ENCODE assay signal across 10 cellular contexts in the genomic region with DNA sequence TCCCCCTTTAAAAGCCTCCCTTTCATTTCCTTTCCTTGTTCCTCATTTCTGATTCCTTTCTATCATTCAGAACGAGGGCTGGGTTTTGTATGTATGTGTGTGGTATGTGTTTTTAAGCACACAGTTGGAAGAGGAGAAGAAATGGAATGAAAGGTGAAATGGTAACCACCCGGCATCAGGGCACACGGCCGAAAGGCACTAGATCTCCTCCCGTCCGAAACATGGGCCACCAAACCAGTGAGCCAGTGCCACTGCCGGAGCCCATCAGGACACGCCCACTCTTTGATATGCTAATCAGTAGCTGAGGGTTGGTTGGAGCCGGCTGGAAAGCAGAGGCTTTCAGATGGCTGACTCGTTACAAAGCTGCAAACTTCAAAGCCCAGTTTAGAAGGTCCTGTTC.
DNase-seq lines count a peak whose midpoint lies in the region; ATAC-seq and TF ChIP-seq lines count a peak whose summit lies in the region.
"Had no signal": no experiment of that assay in that cellular context is flagged by ENCODE, and none has a peak within 500 bp of the region (broad histone marks: within the 10 kb centered on the region; RNA-seq: fewer than 3 reads in every experiment).

No MANE protein-coding gene starts in this region.

- H2BK120ac ChIP-seq in mesendoderm (ENCODE audit: low read depth, low read length): no peak overlapping the region

- H3K4ac ChIP-seq in mesendoderm (ENCODE audit: low read depth, low read length): no peak overlapping the region

- CTCF ChIA-PET in HEK293T (lab: Yijun Ruan, JAX): no interaction called here

- DNase-seq in COLO829 (ENCODE audit: low spot score) (peak; percentile 31), HEK293T (ENCODE audit: extremely low spot score) (peak; percentile 50), astrocyte of the spinal cord (ENCODE audit: low read depth, low spot score) (peak; percentile 11), mesendoderm (peak; percentile 79), WERI-Rb-1 (no peak), MM.1S (no peak), superior temporal gyrus (ENCODE audit: extremely low spot score) (no peak)
- DNase-seq: GOT3 had no signal

- no peak overlapping the region for H4K8ac ChIP-seq in mesendoderm (ENCODE audit: low read depth, low read length)

- H2AK5ac ChIP-seq in mesendoderm (ENCODE audit: low read length): no peak overlapping the region

- H3K56ac ChIP-seq in mesendoderm (ENCODE audit: low read length): peak overlapping the region; percentile 47

- no peak overlapping the region for H2AFZ ChIP-seq in MM.1S (ENCODE audit: low read length)

- no peak overlapping the region for H3K27ac ChIP-seq in mesendoderm (ENCODE audit: low read depth, low read length)
- no peak overlapping the region for H3K27ac ChIP-seq in WERI-Rb-1
- no peak overlapping the region for H3K27ac ChIP-seq in MM.1S (ENCODE audit: low read length)
- H3K27ac ChIP-seq: KMS-11 had no signal

- no peaks in the 10 kb centered on the region for H3K36me3 ChIP-seq in mesendoderm (ENCODE audit: control insufficient read depth, insufficient read depth, low read length)
- H3K36me3 ChIP-seq in WERI-Rb-1: no peaks in the 10 kb centered on the region
- H3K36me3 ChIP-seq in MM.1S (replicated peaks; ENCODE audit: insufficient read depth, low read length): no peaks in the 10 kb centered on the region

- POLR2A ChIA-PET in HEK293T (lab: Yijun Ruan, JAX): no interaction called here

- no peaks in the 10 kb centered on the region for H3K9me3 ChIP-seq in WERI-Rb-1 (ENCODE audit: severe bottlenecking)
- no peaks in the 10 kb centered on the region for H3K9me3 ChIP-seq in MM.1S (replicated peaks; ENCODE audit: insufficient read depth, low read length)

- no peaks in the 10 kb centered on the region for H4K20me1 ChIP-seq in MM.1S (ENCODE audit: insufficient read depth, low read length)

- no peak overlapping the region for H3K18ac ChIP-seq in mesendoderm (ENCODE audit: low read length)

- H3K9ac ChIP-seq in mesendoderm (ENCODE audit: low read length) (no peak overlapping the region), MM.1S (ENCODE audit: low read length) (no peak overlapping the region)
- H3K9ac ChIP-seq: KMS-11 had no signal

- no peaks in the 10 kb centered on the region for H3F3A ChIP-seq in MM.1S (ENCODE audit: insufficient read depth, low read length)

- H2BK5ac ChIP-seq in mesendoderm (ENCODE audit: low read length): no peak overlapping the region

- TF ChIP-seq CTCF in astrocyte of the spinal cord (IDR thresholded peaks at IDR 0.05; ENCODE audit: low read depth, low read length): no peak
- TF ChIP-seq CTCF in WERI-Rb-1 (IDR thresholded peaks at IDR 0.05; ENCODE audit: low read depth, low read length): no peak
- no peak for TF ChIP-seq CTCF in MM.1S (IDR thresholded peaks at IDR 0.05; ENCODE audit: low read length)

- no peak overlapping the region for H4K5ac ChIP-seq in mesendoderm (ENCODE audit: low read length)

- H3K4me1 ChIP-seq in mesendoderm (ENCODE audit: control insufficient read depth, low read depth, low read length) (no peaks in the 10 kb centered on the region), MM.1S (ENCODE audit: low read length) (no peaks in the 10 kb centered on the region)

- no peak overlapping the region for H3K4me2 ChIP-seq in mesendoderm (ENCODE audit: low read length)
- H3K4me2 ChIP-seq in MM.1S (ENCODE audit: low read depth, low read length): no peak overlapping the region
- H3K4me2 ChIP-seq: KMS-11 had no signal

- in situ Hi-C loops in astrocyte of the spinal cord (cut with HindIII; ENCODE audit: low sequenced_read_pairs): no loop called here

- H3K79me2 ChIP-seq in mesendoderm (ENCODE audit: control insufficient read depth, insufficient read depth, low read length): peaks cover 2% of the 10 kb centered on the region
- H3K79me2 ChIP-seq in MM.1S (ENCODE audit: low read length): no peaks in the 10 kb centered on the region

- no peak for ATAC-seq in HG02970 (IDR thresholded peaks at IDR 0.05; ENCODE audit: low FRiP score, unreplicated experiment)

- H3K23ac ChIP-seq in mesendoderm (ENCODE audit: low read length): no peak overlapping the region

- no peaks in the 10 kb centered on the region for H3K27me3 ChIP-seq in mesendoderm (ENCODE audit: insufficient read depth, low read length, poor library complexity)
- H3K27me3 ChIP-seq in WERI-Rb-1 (ENCODE audit: insufficient read depth, low read depth, severe bottlenecking): no peaks in the 10 kb centered on the region
- no peaks in the 10 kb centered on the region for H3K27me3 ChIP-seq in MM.1S (replicated peaks; ENCODE audit: insufficient read depth, low read length)

- no peaks in the 10 kb centered on the region for H3K79me1 ChIP-seq in mesendoderm (ENCODE audit: low read length)

- no peak overlapping the region for H2BK15ac ChIP-seq in mesendoderm (replicated peaks; ENCODE audit: low read depth)

- no CpG with 5 or more reads among the region's 10 CpGs for WGBS in mesendoderm (ENCODE audit: extremely low coverage, insufficient coverage, low lambda C conversion rate)

- H3K4me3 ChIP-seq in astrocyte of the spinal cord (ENCODE audit: low read depth, low read length): no peak overlapping the region
- H3K4me3 ChIP-seq in mesendoderm (ENCODE audit: low read length): no peak overlapping the region
- no peak overlapping the region for H3K4me3 ChIP-seq in WERI-Rb-1 (ENCODE audit: low read depth, low read length)
- no peak overlapping the region for H3K4me3 ChIP-seq in MM.1S (ENCODE audit: low read length)

- H3K9me2 ChIP-seq in MM.1S (replicated peaks; ENCODE audit: insufficient read depth, low read length): no peaks in the 10 kb centered on the region

TF ChIP-seq in HEK293T, 16 proteins besides CTCF, POLR2A, EP300 and RAD21:
- TF ChIP-seq CTBP1 (IDR thresholded peaks at IDR 0.05; ENCODE audit: borderline replicate concordance): no peak
- TF ChIP-seq NFRKB (IDR thresholded peaks at IDR 0.05): no peak
- no peak for TF ChIP-seq FOXA1 (IDR thresholded peaks at IDR 0.05)
- no peak for TF ChIP-seq SUZ12 (IDR thresholded peaks at IDR 0.05)
- no peak for TF ChIP-seq ZNF384 (IDR thresholded peaks at IDR 0.05)
- TF ChIP-seq BHLHE40 (IDR thresholded peaks at IDR 0.05; ENCODE audit: borderline replicate concordance): no peak
- TF ChIP-seq PKNOX1 (IDR thresholded peaks at IDR 0.05): no peak
- TF ChIP-seq L3MBTL2 (conservative IDR thresholded peaks at IDR 0.05): no peak
- TF ChIP-seq SP1 (IDR thresholded peaks at IDR 0.05): no peak
- no peak for TF ChIP-seq LEF1 (IDR thresholded peaks at IDR 0.05; ENCODE audit: borderline replicate concordance)

Comparison
In these comparisons a context has a peak if more than half of its experiments do, and no peak if none do; other contexts are left out.
1. DNase-seq: peak in COLO829 (single experiment), HEK293T (single experiment), astrocyte of the spinal cord (single experiment) and mesendoderm (single experiment); none in WERI-Rb-1 (single experiment), MM.1S (single experiment) and superior temporal gyrus (single experiment).